In the genomic region with DNA sequence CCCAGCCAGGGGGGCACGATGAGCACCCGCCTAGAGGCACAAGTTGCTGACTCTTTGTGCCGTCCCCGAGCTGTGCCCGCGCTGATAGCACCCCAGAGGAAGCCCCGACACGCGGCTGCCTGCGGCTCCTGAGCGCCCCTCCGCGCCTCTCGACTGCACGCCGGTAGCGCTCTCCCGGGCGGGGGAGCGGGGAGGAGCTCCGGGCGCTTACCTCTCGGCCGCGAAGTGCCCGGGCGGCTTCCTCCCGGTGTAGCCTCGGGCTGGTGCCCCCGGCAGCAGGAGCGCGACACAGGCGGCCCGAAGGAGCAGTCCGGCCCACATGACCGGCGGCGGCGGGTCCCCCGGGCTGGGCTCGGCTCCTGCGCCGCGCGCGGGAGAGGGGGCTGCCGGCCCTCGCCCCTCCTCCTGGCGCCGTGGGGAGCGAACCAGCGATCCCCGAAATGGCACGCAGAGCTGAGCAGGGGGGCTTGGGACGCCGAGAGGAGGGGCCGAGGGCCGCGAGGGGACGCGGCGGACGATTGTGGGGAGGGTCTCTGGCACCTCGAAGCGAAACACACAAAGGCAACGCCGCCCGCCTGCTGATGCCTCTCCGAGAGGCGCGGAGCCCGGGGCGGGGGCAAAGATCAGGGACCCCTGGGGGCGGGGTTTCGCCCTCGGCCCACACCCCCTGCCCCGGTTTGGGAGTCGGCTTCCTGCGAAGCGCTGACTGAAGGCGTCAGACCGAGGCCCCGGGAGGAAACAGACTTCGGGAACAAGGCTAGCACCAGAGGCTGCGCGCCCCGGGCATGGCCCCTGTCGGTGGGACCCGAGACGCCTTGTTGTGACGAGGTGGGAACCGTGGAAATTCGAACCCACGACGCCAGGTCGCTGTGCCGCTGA, we compare ENCODE assay signal across 8 cellular contexts. TPM values are rescaled to one million over a fixed set of nuclear protein-coding genes. Genes with fewer than 3 reads are reported as not detected.
DNase-seq lines count a peak whose midpoint lies in the region; ATAC-seq, FAIRE-seq and TF ChIP-seq lines count a peak whose summit lies in the region.

Gene VWCE (minus strand): TSS at position 600 of the 879 bp plus-strand sequence. CDS start 279 bp downstream, at position 321.

- H3K4me3 ChIP-seq in WI38 (ENCODE audit: low read depth, low read length) (peak within 1 kb of the TSS; percentile 59), bronchial epithelial cell (ENCODE audit: low read depth, low read length) (peak within 1 kb of the TSS; percentile 54)

- no peak for FAIRE-seq in bronchial epithelial cell (lab: Jason Lieb, UNC)

- peak; percentile 42 for TF ChIP-seq CTCF in GM12873 (IDR thresholded peaks at IDR 0.05; ENCODE audit: insufficient read depth, low read depth, low read length, missing control alignments)
- no peak for TF ChIP-seq CTCF in WI38 (IDR thresholded peaks at IDR 0.05; ENCODE audit: low read depth, low read length)
- TF ChIP-seq CTCF in bronchial epithelial cell (IDR thresholded peaks at IDR 0.05; ENCODE audit: insufficient read depth, low read length, severe bottlenecking): peak; percentile 48

- peak; percentile 62 for DNase-seq in NCI-H1105 (lab: John Stamatoyannopoulos, UW)
- DNase-seq in bronchial epithelial cell (ENCODE audit: low read depth): peak; percentile 26
- peak; percentile 33 to 68 for DNase-seq in left colon
- peak in 2 of 3 donors; percentile 25 to 62 for DNase-seq in stimulated activated CD4-positive, alpha-beta T cell treated with anti-CD3 and anti-CD28 coated beads, TNF-alpha, amount 100 ng/mL, for 1 hour (ENCODE audit: low read depth in 3 of 3, low spot score in 1 of 3)
- DNase-seq in NK-92 treated with Interleukin-12 subunit alpha and Interleukin-12 subunit beta, amount 100 ng/mL, for 24 hours (lab: John Stamatoyannopoulos, UW): no peak

- ATAC-seq in HG02588 (IDR thresholded peaks at IDR 0.05; ENCODE audit: unreplicated experiment) (peak; percentile 57), left colon (peak; percentile 87)

- intact Hi-C loops in left colon (cut with DNase I, micrococcal nuclease): no loop called here

- peaks cover 1% of the 10 kb centered on the region for H3K36me3 ChIP-seq in bronchial epithelial cell (ENCODE audit: control insufficient read depth, insufficient read depth, low read length)

- peaks cover 2% of the 10 kb centered on the region for H3K27me3 ChIP-seq in bronchial epithelial cell (ENCODE audit: control insufficient read depth, insufficient read depth, low read length)

RNA-seq across cellular contexts. Expression of gene VWCE, which starts in this region (rescaled TPM):
- 0.26 TPM in 2 replicates for total RNA-seq in bronchial epithelial cell
- under 1 TPM; 0.36 to 0.76 TPM for total RNA-seq in left colon

Comparison
In these comparisons a context has a peak if more than half of its experiments do, and no peak if none do; other contexts are left out.
1. Peak in DNase-seq and H3K4me3 ChIP-seq in bronchial epithelial cell; RNA of the gene not detected or under 1 TPM.
2. Peak in DNase-seq and ATAC-seq in left colon; RNA of the gene not detected or under 1 TPM.